In genomic region chr10:78543749-78544446, GRCh38 we compare ENCODE assay signal across 12 cellular contexts.
DNase-seq lines count a peak whose midpoint lies in the region; ATAC-seq and TF ChIP-seq lines count a peak whose summit lies in the region.
"Had no signal": no experiment of that assay in that cellular context is flagged by ENCODE, and none has a peak within 500 bp of the region (broad histone marks: within the 10 kb centered on the region; RNA-seq: fewer than 3 reads in every experiment).

No MANE protein-coding gene starts in this region.

- H3K9me3 Mint-ChIP-seq in endodermal cell: peaks cover 2% of the 10 kb centered on the region

- peak overlapping the region; percentile 96 for H3K27ac ChIP-seq in endodermal cell (ENCODE audit: low read depth, low read length)
- H3K27ac ChIP-seq: 22Rv1 had no signal

- TF ChIP-seq CTCF in endodermal cell (conservative IDR thresholded peaks at IDR 0.05): no peak

- no peak overlapping the region for H3K9ac ChIP-seq in endodermal cell (ENCODE audit: extremely low read depth, low read length, poor library complexity, severe bottlenecking)

- no peaks in the 10 kb centered on the region for H3K36me3 ChIP-seq in endodermal cell (ENCODE audit: control insufficient read depth, insufficient read depth, low read length)

- H3K4me3 Mint-ChIP-seq in endodermal cell: no peak overlapping the region

- H3K27ac Mint-ChIP-seq in endodermal cell: no peak overlapping the region

- no peak overlapping the region for H3K4me3 ChIP-seq in endodermal cell (ENCODE audit: low read length)

- ATAC-seq in HG03139 (IDR thresholded peaks at IDR 0.05; ENCODE audit: unreplicated experiment): no peak
- ATAC-seq: activated CD4-positive, CD25-positive, alpha-beta regulatory T cell treated with anti-CD3 and anti-CD28 coated beads, Interleukin-2, amount 50 U/mL, for 24 hours had no signal

- 50 to 85% methylated on average over 10 to 11 of the region's 11 CpGs for WGBS in endodermal cell (ENCODE audit: insufficient coverage in 1 of 2, insufficient read length in 1 of 2), 2 experiments

- H3K27me3 ChIP-seq in endodermal cell (ENCODE audit: control insufficient read depth, insufficient read depth, low read length, poor library complexity, severe bottlenecking): peaks cover 9% of the 10 kb centered on the region

- peak; percentile 16 for DNase-seq in DMS79 treated with DMSO at 0.1 percent for 48 hours (lab: John Stamatoyannopoulos, UW)
- DNase-seq in DMS79 (lab: John Stamatoyannopoulos, UW): no peak
- no peak for DNase-seq in endodermal cell
- peak; percentile 62 for DNase-seq in midbrain (lab: John Stamatoyannopoulos, UW)
- DNase-seq in stromal cell of bone marrow (ENCODE audit: low read depth): peak; percentile 99
- no peak for DNase-seq in NCI-H748 treated with DMSO at 0.1 percent for 48 hours (lab: John Stamatoyannopoulos, UW)
- DNase-seq in NCI-H510A (lab: John Stamatoyannopoulos, UW): no peak
- DNase-seq: effector CD4-positive, alpha-beta T cell; NCI-H526 treated with DMSO at 0.1 percent for 48 hours had no signal

- H3K4me1 ChIP-seq in endodermal cell (ENCODE audit: control insufficient read depth, insufficient read depth, low read length): no peaks in the 10 kb centered on the region

- H3K27me3 Mint-ChIP-seq in endodermal cell (ENCODE audit: insufficient read depth): peaks cover 29% of the 10 kb centered on the region

- no peaks in the 10 kb centered on the region for H3K9me3 ChIP-seq in endodermal cell (ENCODE audit: control insufficient read depth, low read length)

- no peaks in the 10 kb centered on the region for H3K36me3 Mint-ChIP-seq in endodermal cell (ENCODE audit: low read depth)

- H3K4me1 Mint-ChIP-seq in endodermal cell: peaks cover 4% of the 10 kb centered on the region

Comparison
In these comparisons a context has a peak if more than half of its experiments do, and no peak if none do; other contexts are left out.
1. DNase-seq: peak in DMS79 treated with DMSO at 0.1 percent for 48 hours (single experiment), midbrain (single experiment) and stromal cell of bone marrow (single experiment); none in DMS79 (single experiment), endodermal cell (single experiment), NCI-H748 treated with DMSO at 0.1 percent for 48 hours (single experiment) and NCI-H510A (single experiment).